ENCODE assay signal across 1 cellular context in genomic region chr14:20461230-20462141, GRCh38.
A peak's percentile ranks its signal among the peaks of the same experiment; 100 is the strongest.
TF ChIP-seq lines count a peak whose summit lies in the region.

TSS of gene PIP4P1 (minus strand) at chr14:20461434. CDS start at chr14:20461325, 109 bp downstream.

TF ChIP-seq in GM12878, 131 proteins besides CTCF, POLR2A, EP300 and RAD21 (continued from another document and continues in another):
- TF ChIP-seq CEBPZ (IDR thresholded peaks at IDR 0.05; ENCODE audit: low read depth, low read length) (no peak), NBN (IDR thresholded peaks at IDR 0.05) (0 out of 2 replicates have a peak, but pooled peaks have one; percentile 61), HDAC2 (IDR thresholded peaks at IDR 0.05) (no peak), RELB (IDR thresholded peaks at IDR 0.05; ENCODE audit: low read depth) (peak; percentile 57; the same call in 1 of the 2 replicates), SMAD5 (IDR thresholded peaks at IDR 0.05; ENCODE audit: low read depth) (0 out of 2 replicates have a peak, but pooled peaks have one; percentile 67), STAT1 (conservative IDR thresholded peaks at IDR 0.05) (no peak; the same call in 1 of the 2 replicates), KDM1A (IDR thresholded peaks at IDR 0.05; ENCODE audit: borderline replicate concordance) (no peak), TAF1 (IDR thresholded peaks at IDR 0.05; ENCODE audit: borderline replicate concordance, low read depth, low read length) (peak; percentile 55; the same call in 1 of the 2 replicates), SREBF1 (IDR thresholded peaks at IDR 0.05; ENCODE audit: low read length) (peak; percentile 35; the same call in 1 of the 2 replicates), NR2C2 (IDR thresholded peaks at IDR 0.05; ENCODE audit: borderline replicate concordance, control insufficient read depth, insufficient read length, low read depth) (no peak), TARDBP (IDR thresholded peaks at IDR 0.05; ENCODE audit: borderline replicate concordance) (peak; percentile 74; the same call in 1 of the 2 replicates), E4F1 (IDR thresholded peaks at IDR 0.05; ENCODE audit: borderline replicate concordance, partially characterized antibody) (no peak), PAX5 (IDR thresholded peaks at IDR 0.05; ENCODE audit: borderline replicate concordance, low read depth, low read length) (no peak; the same call in 1 of the 2 replicates), HDAC6 (IDR thresholded peaks at IDR 0.05; ENCODE audit: unreplicated experiment) (no peak), GATAD2B (conservative IDR thresholded peaks at IDR 0.05; ENCODE audit: low read depth) (peak; percentile 67), NFXL1 (IDR thresholded peaks at IDR 0.05; ENCODE audit: borderline replicate concordance) (no peak), NFIC (IDR thresholded peaks at IDR 0.05; ENCODE audit: low read depth, low read length) (peak; percentile 52; the same call in 1 of the 2 replicates), CBFB (IDR thresholded peaks at IDR 0.05; ENCODE audit: low read depth) (no peak), MEF2A (IDR thresholded peaks at IDR 0.05; ENCODE audit: insufficient read depth, low read depth, low read length) (no peak), RB1 (IDR thresholded peaks at IDR 0.05; ENCODE audit: borderline replicate concordance) (peak; percentile 71; the same call in 1 of the 2 replicates), TBL1XR1 (IDR thresholded peaks at IDR 0.05; ENCODE audit: low read depth, low read length) (no peak; the same call in 1 of the 2 replicates), SPI1 (IDR thresholded peaks at IDR 0.05; ENCODE audit: borderline replicate concordance, insufficient read depth, low read depth, low read length) (no peak), RUNX3 (IDR thresholded peaks at IDR 0.05; ENCODE audit: low read length) (peak; percentile 38), ZNF207 (IDR thresholded peaks at IDR 0.05; ENCODE audit: borderline replicate concordance) (peak; percentile 54), POU2F2 (IDR thresholded peaks at IDR 0.05; ENCODE audit: borderline replicate concordance, low read depth, low read length) (peak; percentile 94), SMARCA5 (IDR thresholded peaks at IDR 0.05) (no peak; the same call in 1 of the 2 replicates), WRNIP1 (IDR thresholded peaks at IDR 0.05; ENCODE audit: borderline replicate concordance, low read depth, low read length) (no peak), MYB (IDR thresholded peaks at IDR 0.05; ENCODE audit: borderline replicate concordance, low read depth, low read length) (no peak), SUZ12 (IDR thresholded peaks at IDR 0.05; ENCODE audit: unreplicated experiment) (no peak), BRCA1 (IDR thresholded peaks at IDR 0.05; ENCODE audit: low read depth, low read length) (no peak)
- TF ChIP-seq, protein P1, sequence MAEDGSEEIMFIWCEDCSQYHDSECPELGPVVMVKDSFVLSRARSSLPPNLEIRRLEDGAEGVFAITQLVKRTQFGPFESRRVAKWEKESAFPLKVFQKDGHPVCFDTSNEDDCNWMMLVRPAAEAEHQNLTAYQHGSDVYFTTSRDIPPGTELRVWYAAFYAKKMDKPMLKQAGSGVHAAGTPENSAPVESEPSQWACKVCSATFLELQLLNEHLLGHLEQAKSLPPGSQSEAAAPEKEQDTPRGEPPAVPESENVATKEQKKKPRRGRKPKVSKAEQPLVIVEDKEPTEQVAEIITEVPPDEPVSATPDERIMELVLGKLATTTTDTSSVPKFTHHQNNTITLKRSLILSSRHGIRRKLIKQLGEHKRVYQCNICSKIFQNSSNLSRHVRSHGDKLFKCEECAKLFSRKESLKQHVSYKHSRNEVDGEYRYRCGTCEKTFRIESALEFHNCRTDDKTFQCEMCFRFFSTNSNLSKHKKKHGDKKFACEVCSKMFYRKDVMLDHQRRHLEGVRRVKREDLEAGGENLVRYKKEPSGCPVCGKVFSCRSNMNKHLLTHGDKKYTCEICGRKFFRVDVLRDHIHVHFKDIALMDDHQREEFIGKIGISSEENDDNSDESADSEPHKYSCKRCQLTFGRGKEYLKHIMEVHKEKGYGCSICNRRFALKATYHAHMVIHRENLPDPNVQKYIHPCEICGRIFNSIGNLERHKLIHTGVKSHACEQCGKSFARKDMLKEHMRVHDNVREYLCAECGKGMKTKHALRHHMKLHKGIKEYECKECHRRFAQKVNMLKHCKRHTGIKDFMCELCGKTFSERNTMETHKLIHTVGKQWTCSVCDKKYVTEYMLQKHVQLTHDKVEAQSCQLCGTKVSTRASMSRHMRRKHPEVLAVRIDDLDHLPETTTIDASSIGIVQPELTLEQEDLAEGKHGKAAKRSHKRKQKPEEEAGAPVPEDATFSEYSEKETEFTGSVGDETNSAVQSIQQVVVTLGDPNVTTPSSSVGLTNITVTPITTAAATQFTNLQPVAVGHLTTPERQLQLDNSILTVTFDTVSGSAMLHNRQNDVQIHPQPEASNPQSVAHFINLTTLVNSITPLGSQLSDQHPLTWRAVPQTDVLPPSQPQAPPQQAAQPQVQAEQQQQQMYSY (CRISPR knock-in tag; IDR thresholded peaks at IDR 0.05), result peak; percentile 72; the same call in 1 of the 2 replicates
- TF ChIP-seq, protein P2, sequence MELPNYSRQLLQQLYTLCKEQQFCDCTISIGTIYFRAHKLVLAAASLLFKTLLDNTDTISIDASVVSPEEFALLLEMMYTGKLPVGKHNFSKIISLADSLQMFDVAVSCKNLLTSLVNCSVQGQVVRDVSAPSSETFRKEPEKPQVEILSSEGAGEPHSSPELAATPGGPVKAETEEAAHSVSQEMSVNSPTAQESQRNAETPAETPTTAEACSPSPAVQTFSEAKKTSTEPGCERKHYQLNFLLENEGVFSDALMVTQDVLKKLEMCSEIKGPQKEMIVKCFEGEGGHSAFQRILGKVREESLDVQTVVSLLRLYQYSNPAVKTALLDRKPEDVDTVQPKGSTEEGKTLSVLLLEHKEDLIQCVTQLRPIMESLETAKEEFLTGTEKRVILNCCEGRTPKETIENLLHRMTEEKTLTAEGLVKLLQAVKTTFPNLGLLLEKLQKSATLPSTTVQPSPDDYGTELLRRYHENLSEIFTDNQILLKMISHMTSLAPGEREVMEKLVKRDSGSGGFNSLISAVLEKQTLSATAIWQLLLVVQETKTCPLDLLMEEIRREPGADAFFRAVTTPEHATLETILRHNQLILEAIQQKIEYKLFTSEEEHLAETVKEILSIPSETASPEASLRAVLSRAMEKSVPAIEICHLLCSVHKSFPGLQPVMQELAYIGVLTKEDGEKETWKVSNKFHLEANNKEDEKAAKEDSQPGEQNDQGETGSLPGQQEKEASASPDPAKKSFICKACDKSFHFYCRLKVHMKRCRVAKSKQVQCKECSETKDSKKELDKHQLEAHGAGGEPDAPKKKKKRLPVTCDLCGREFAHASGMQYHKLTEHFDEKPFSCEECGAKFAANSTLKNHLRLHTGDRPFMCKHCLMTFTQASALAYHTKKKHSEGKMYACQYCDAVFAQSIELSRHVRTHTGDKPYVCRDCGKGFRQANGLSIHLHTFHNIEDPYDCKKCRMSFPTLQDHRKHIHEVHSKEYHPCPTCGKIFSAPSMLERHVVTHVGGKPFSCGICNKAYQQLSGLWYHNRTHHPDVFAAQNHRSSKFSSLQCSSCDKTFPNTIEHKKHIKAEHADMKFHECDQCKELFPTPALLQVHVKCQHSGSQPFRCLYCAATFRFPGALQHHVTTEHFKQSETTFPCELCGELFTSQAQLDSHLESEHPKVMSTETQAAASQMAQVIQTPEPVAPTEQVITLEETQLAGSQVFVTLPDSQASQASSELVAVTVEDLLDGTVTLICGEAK (IDR thresholded peaks at IDR 0.05; ENCODE audit: borderline replicate concordance), result peak; percentile 22; the same call in 1 of the 2 replicates
- TF ChIP-seq, protein P3, sequence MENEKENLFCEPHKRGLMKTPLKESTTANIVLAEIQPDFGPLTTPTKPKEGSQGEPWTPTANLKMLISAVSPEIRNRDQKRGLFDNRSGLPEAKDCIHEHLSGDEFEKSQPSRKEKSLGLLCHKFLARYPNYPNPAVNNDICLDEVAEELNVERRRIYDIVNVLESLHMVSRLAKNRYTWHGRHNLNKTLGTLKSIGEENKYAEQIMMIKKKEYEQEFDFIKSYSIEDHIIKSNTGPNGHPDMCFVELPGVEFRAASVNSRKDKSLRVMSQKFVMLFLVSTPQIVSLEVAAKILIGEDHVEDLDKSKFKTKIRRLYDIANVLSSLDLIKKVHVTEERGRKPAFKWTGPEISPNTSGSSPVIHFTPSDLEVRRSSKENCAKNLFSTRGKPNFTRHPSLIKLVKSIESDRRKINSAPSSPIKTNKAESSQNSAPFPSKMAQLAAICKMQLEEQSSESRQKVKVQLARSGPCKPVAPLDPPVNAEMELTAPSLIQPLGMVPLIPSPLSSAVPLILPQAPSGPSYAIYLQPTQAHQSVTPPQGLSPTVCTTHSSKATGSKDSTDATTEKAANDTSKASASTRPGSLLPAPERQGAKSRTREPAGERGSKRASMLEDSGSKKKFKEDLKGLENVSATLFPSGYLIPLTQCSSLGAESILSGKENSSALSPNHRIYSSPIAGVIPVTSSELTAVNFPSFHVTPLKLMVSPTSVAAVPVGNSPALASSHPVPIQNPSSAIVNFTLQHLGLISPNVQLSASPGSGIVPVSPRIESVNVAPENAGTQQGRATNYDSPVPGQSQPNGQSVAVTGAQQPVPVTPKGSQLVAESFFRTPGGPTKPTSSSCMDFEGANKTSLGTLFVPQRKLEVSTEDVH (IDR thresholded peaks at IDR 0.05; ENCODE audit: low read depth, partially characterized antibody), result peak; percentile 46
- TF ChIP-seq, protein P4, sequence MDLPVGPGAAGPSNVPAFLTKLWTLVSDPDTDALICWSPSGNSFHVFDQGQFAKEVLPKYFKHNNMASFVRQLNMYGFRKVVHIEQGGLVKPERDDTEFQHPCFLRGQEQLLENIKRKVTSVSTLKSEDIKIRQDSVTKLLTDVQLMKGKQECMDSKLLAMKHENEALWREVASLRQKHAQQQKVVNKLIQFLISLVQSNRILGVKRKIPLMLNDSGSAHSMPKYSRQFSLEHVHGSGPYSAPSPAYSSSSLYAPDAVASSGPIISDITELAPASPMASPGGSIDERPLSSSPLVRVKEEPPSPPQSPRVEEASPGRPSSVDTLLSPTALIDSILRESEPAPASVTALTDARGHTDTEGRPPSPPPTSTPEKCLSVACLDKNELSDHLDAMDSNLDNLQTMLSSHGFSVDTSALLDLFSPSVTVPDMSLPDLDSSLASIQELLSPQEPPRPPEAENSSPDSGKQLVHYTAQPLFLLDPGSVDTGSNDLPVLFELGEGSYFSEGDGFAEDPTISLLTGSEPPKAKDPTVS (IDR thresholded peaks at IDR 0.05; ENCODE audit: low read depth, low read length), result no peak
- TF ChIP-seq, protein P5, sequence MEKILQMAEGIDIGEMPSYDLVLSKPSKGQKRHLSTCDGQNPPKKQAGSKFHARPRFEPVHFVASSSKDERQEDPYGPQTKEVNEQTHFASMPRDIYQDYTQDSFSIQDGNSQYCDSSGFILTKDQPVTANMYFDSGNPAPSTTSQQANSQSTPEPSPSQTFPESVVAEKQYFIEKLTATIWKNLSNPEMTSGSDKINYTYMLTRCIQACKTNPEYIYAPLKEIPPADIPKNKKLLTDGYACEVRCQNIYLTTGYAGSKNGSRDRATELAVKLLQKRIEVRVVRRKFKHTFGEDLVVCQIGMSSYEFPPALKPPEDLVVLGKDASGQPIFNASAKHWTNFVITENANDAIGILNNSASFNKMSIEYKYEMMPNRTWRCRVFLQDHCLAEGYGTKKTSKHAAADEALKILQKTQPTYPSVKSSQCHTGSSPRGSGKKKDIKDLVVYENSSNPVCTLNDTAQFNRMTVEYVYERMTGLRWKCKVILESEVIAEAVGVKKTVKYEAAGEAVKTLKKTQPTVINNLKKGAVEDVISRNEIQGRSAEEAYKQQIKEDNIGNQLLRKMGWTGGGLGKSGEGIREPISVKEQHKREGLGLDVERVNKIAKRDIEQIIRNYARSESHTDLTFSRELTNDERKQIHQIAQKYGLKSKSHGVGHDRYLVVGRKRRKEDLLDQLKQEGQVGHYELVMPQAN (conservative IDR thresholded peaks at IDR 0.05), result peak; percentile 77; the same call in 1 of the 2 replicates
